ENCODE assay signal across 1 cellular context in genomic region chr2:26462511-26463251, GRCh38.
A peak's percentile ranks its signal among the peaks of the same experiment; 100 is the strongest.
TF ChIP-seq lines count a peak whose summit lies in the region.

No MANE protein-coding gene starts in this region.

TF ChIP-seq in K562, 482 proteins besides CTCF, POLR2A, EP300 and RAD21 (continued from another document):
- TF ChIP-seq, protein P1, sequence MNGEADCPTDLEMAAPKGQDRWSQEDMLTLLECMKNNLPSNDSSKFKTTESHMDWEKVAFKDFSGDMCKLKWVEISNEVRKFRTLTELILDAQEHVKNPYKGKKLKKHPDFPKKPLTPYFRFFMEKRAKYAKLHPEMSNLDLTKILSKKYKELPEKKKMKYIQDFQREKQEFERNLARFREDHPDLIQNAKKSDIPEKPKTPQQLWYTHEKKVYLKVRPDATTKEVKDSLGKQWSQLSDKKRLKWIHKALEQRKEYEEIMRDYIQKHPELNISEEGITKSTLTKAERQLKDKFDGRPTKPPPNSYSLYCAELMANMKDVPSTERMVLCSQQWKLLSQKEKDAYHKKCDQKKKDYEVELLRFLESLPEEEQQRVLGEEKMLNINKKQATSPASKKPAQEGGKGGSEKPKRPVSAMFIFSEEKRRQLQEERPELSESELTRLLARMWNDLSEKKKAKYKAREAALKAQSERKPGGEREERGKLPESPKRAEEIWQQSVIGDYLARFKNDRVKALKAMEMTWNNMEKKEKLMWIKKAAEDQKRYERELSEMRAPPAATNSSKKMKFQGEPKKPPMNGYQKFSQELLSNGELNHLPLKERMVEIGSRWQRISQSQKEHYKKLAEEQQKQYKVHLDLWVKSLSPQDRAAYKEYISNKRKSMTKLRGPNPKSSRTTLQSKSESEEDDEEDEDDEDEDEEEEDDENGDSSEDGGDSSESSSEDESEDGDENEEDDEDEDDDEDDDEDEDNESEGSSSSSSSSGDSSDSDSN (IDR thresholded peaks at IDR 0.05; ENCODE audit: borderline replicate concordance in 1 of 2, low read depth in 2 of 2, low read length in 2 of 2), result no peak
- TF ChIP-seq, protein P2, sequence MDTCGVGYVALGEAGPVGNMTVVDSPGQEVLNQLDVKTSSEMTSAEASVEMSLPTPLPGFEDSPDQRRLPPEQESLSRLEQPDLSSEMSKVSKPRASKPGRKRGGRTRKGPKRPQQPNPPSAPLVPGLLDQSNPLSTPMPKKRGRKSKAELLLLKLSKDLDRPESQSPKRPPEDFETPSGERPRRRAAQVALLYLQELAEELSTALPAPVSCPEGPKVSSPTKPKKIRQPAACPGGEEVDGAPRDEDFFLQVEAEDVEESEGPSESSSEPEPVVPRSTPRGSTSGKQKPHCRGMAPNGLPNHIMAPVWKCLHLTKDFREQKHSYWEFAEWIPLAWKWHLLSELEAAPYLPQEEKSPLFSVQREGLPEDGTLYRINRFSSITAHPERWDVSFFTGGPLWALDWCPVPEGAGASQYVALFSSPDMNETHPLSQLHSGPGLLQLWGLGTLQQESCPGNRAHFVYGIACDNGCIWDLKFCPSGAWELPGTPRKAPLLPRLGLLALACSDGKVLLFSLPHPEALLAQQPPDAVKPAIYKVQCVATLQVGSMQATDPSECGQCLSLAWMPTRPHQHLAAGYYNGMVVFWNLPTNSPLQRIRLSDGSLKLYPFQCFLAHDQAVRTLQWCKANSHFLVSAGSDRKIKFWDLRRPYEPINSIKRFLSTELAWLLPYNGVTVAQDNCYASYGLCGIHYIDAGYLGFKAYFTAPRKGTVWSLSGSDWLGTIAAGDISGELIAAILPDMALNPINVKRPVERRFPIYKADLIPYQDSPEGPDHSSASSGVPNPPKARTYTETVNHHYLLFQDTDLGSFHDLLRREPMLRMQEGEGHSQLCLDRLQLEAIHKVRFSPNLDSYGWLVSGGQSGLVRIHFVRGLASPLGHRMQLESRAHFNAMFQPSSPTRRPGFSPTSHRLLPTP (IDR thresholded peaks at IDR 0.05; ENCODE audit: borderline replicate concordance, extremely low read depth, insufficient read length), result no peak
- no peak for TF ChIP-seq ETS1 (conservative IDR thresholded peaks at IDR 0.05; ENCODE audit: control insufficient read depth, low read depth, low read length)
- peak; percentile 75 for TF ChIP-seq MAFF (IDR thresholded peaks at IDR 0.05; ENCODE audit: low read length)
